23 cellular contexts compared by ENCODE assay signal in the genomic region with DNA sequence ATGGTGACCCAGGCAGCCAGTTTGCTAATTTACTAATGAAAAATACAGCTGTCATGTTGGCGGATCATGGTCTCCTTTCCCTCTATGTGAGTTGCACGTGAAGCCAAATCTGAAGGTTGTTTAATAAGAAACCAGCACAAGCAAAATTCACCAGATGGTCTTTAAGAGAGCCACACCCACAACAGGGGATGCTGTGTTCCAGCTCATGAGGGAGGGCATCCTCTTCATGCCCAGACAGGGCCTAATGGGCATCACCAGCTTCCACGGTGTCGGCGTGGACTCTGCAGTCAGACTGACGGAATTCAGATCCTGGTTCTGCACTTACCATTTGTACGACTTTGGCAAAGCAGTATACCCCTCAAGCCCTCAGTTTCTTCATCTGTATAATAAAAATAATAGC. TPM values are rescaled to one million over a fixed set of nuclear protein-coding genes. Genes with fewer than 3 reads are reported as not detected.
"Had no signal": no experiment of that assay in that cellular context is flagged by ENCODE, and none has a peak within 500 bp of the region (broad histone marks: within the 10 kb centered on the region; RNA-seq: fewer than 3 reads in every experiment).

No MANE protein-coding gene starts in this region.

- H3K27ac ChIP-seq: ascending aorta, body of pancreas, Peyer's patch had no signal

- DNase-seq: activated CD4-positive, alpha-beta T cell treated with anti-CD3 and anti-CD28 coated beads for 48 hours; activated CD4-positive, alpha-beta T cell treated with anti-CD3 and anti-CD28 coated beads, Interleukin-2, amount 50 U/mL, for 4 hours; activated CD4-positive, CD25-positive, alpha-beta regulatory T cell treated with anti-CD3 and anti-CD28 coated beads, Interleukin-2, amount 50 U/mL, for 72 hours; activated CD8-positive, alpha-beta memory T cell treated with anti-CD3 and anti-CD28 coated beads, Interleukin-2, amount 50 U/mL, for 4 hours; activated T-cell treated with anti-CD3 and anti-CD28 coated beads, Interleukin-2, amount 50 U/mL, for 72 hours; central memory CD4-positive, alpha-beta T cell; IMR-90; Kasumi-1; KBM-7; NCI-H1105 treated with DMSO at 0.1 percent for 48 hours; NCI-H1436 treated with DMSO at 0.1 percent for 48 hours; NCI-H1930; NCI-H526 treated with DMSO at 0.1 percent for 48 hours; Peyer's patch; SIG-M5; T-helper 17 cell; T-helper 9 cell had no signal

- H3K27ac Mint-ChIP-seq: activated naive CD4-positive, alpha-beta T cell treated with anti-CD3 and anti-CD28 coated beads, Interleukin-2, amount 50 U/mL, for 24 hours; activated T-cell treated with anti-CD3 and anti-CD28 coated beads, Interleukin-2, amount 50 U/mL, for 72 hours; T-helper 17 cell; WTC11 had no signal

- H3K36me3 ChIP-seq: ascending aorta, Peyer's patch had no signal

- H3K4me3 Mint-ChIP-seq: activated naive CD4-positive, alpha-beta T cell treated with anti-CD3 and anti-CD28 coated beads, Interleukin-2, amount 50 U/mL, for 24 hours; activated T-cell treated with anti-CD3 and anti-CD28 coated beads, Interleukin-2, amount 50 U/mL, for 72 hours; T-helper 17 cell; WTC11 had no signal

- H3K27me3 Mint-ChIP-seq: activated naive CD4-positive, alpha-beta T cell treated with anti-CD3 and anti-CD28 coated beads, Interleukin-2, amount 50 U/mL, for 24 hours; T-helper 17 cell had no signal

- H3K4me1 Mint-ChIP-seq: WTC11 had no signal

- ATAC-seq: activated T-cell treated with anti-CD3 and anti-CD28 coated beads, Interleukin-2, amount 50 U/mL, for 72 hours; body of pancreas; T-helper 17 cell; WTC11 had no signal

- H3K4me3 ChIP-seq: ascending aorta, body of pancreas, Peyer's patch had no signal

- H3K27me3 ChIP-seq: ascending aorta, body of pancreas, Peyer's patch had no signal

- H3K4me1 ChIP-seq: ascending aorta, body of pancreas, Peyer's patch had no signal

RNA-seq across cellular contexts. Expression of gene TMEM247, which starts 39.9 kb away (rescaled TPM):
- total RNA-seq: activated CD8-positive, alpha-beta memory T cell treated with anti-CD3 and anti-CD28 coated beads for 36 hours; activated T-cell treated with anti-CD3 and anti-CD28 coated beads, Interleukin-2, amount 50 U/mL, for 72 hours; ascending aorta; body of pancreas; bronchial epithelial cell; IMR-90; Peyer's patch; T-helper 17 cell; WTC11 had no signal
